ENCODE assay signal across 25 cellular contexts in the genomic region with DNA sequence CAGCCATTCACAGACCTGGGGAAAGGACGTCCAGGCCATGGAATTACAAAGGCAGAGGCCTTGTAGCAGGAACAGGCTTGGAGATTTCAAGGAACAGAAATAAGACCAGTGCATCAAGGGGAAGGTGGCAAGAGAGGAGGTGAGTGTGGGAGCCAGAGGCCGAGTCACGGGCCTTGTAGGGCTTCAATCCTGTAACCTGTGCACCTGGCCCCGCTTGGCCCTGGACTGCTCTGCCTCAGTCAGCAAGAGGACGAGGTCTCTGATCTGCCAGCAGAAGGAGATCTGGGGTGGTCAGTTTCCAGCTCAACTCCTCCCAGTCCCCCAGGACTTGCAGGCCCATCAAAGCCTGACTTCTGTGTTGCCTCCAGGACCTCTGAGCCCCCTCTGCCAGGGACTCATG.
DNase-seq lines count a peak whose midpoint lies in the region; ATAC-seq, FAIRE-seq and TF ChIP-seq lines count a peak whose summit lies in the region.
"Had no signal": no experiment of that assay in that cellular context is flagged by ENCODE, and none has a peak within 500 bp of the region (broad histone marks: within the 10 kb centered on the region; RNA-seq: fewer than 3 reads in every experiment).

No MANE protein-coding gene starts in this region.

- H3K36me3 Mint-ChIP-seq in H9 (ENCODE audit: insufficient read depth in 1 of 3, low read depth in 3 of 3) (no peaks in the 10 kb centered on the region), WTC11 (no peaks in the 10 kb centered on the region)
- H3K36me3 Mint-ChIP-seq: CD14-positive monocyte; CD4-positive, alpha-beta memory T cell had no signal

- CTCF ChIA-PET in WTC11 (lab: Charles Lee) = no interaction called here

- no peak overlapping the region for H2BK120ac ChIP-seq in H9 (ENCODE audit: low read depth, low read length, poor library complexity, severe bottlenecking)

- H3K4me3 Mint-ChIP-seq in H9 (no peak overlapping the region), WTC11 (no peak overlapping the region)
- H3K4me3 Mint-ChIP-seq: CD14-positive monocyte; CD4-positive, alpha-beta memory T cell; CD4-positive, CD25-positive, alpha-beta regulatory T cell; CD8-positive, alpha-beta memory T cell had no signal

- no peak overlapping the region for H3K9ac ChIP-seq in H9 (ENCODE audit: extremely low read depth, insufficient read length, low read length)
- H3K9ac ChIP-seq: BLaER1 had no signal

- no peak overlapping the region for H3K18ac ChIP-seq in H9 (ENCODE audit: insufficient read length, low read depth, low read length)

- TF ChIP-seq CTCF in H9 (conservative IDR thresholded peaks at IDR 0.05) (no peak), bronchial epithelial cell (IDR thresholded peaks at IDR 0.05; ENCODE audit: insufficient read depth, low read length, severe bottlenecking) (no peak), vagina (IDR thresholded peaks at IDR 0.05) (no peak), WTC11 (IDR thresholded peaks at IDR 0.05) (no peak)

- no peak overlapping the region for H2BK20ac ChIP-seq in H9 (ENCODE audit: low read depth, low read length, poor library complexity, severe bottlenecking)

- no peak overlapping the region for H4K91ac ChIP-seq in H9 (ENCODE audit: insufficient read length, low read depth, low read length)

- no peaks in the 10 kb centered on the region for H3K79me1 ChIP-seq in H9 (ENCODE audit: insufficient read depth, low read depth, low read length, poor library complexity, severe bottlenecking)

- H4K5ac ChIP-seq in H9 (ENCODE audit: insufficient read length, low read depth, low read length) = no peak overlapping the region

- H2BK15ac ChIP-seq in H9 (ENCODE audit: low read depth, low read length) = no peak overlapping the region

- no peak overlapping the region for H2BK12ac ChIP-seq in H9 (ENCODE audit: insufficient read length, low read depth, low read length)

- H4K20me1 ChIP-seq in H9 (ENCODE audit: control insufficient read depth, insufficient read depth, insufficient read length) = no peaks in the 10 kb centered on the region
- H4K20me1 ChIP-seq: BLaER1 had no signal

- no peak overlapping the region for H2BK5ac ChIP-seq in H9 (ENCODE audit: insufficient read length, low read length)

- peak overlapping the region; percentile 57; the same call in 1 of the 2 replicates for H3K14ac ChIP-seq in H9 (ENCODE audit: insufficient read depth, low read length)

- H3K4me2 ChIP-seq in H9 (ENCODE audit: insufficient read depth, insufficient read length, low read length) = no peak overlapping the region
- H3K4me2 ChIP-seq: BLaER1 had no signal

- H4K8ac ChIP-seq in H9 (replicated peaks; ENCODE audit: insufficient read length, low read depth, low read length) = no peak overlapping the region

- no peak for TF ChIP-seq POLR2A in vagina (IDR thresholded peaks at IDR 0.05)

- no peak for DNase-seq in H9
- no peak for DNase-seq in bronchial epithelial cell (ENCODE audit: low read depth)
- peak; percentile 36 for DNase-seq in islet precursor cell
- DNase-seq in vagina (ENCODE audit: extremely low spot score in 2 of 2) = peak; percentile 64 to 69
- DNase-seq in WTC11 (ENCODE audit: low spot score) = no peak
- no peak for DNase-seq in COR-L47 (lab: John Stamatoyannopoulos, UW)
- no peak for DNase-seq in right cardiac atrium
- DNase-seq: 8988T; ACHN; BE2C; C1 segment of cervical spinal cord; Caco-2; Calu3; CD4-positive, alpha-beta memory T cell; CD4-positive, CD25-positive, alpha-beta regulatory T cell; CD8-positive, alpha-beta memory T cell; DMS79 treated with DMSO at 0.1 percent for 48 hours; GF-D8 had no signal

- FAIRE-seq in bronchial epithelial cell (lab: Jason Lieb, UNC) = peak; percentile 50
- FAIRE-seq: A204.1, D721Med, G401.6, GM12891, GM19239 had no signal

- H3K27ac ChIP-seq in H9 (ENCODE audit: insufficient read length, low read depth, low read length) (no peak overlapping the region), vagina (no peak overlapping the region), right cardiac atrium (ENCODE audit: low read length) (no peak overlapping the region)
- H3K27ac ChIP-seq: BLaER1 had no signal

- H3K9me3 ChIP-seq in H9 (ENCODE audit: control insufficient read depth, low read depth, low read length) = no peaks in the 10 kb centered on the region
- H3K9me3 ChIP-seq in vagina = no peaks in the 10 kb centered on the region
- no peaks in the 10 kb centered on the region for H3K9me3 ChIP-seq in right cardiac atrium (ENCODE audit: control insufficient read depth, low read length)
- H3K9me3 ChIP-seq: BE2C, Caco-2 had no signal

- H3K4me1 ChIP-seq in H9 (ENCODE audit: insufficient read depth, low read length) = no peaks in the 10 kb centered on the region
- H3K4me1 ChIP-seq in vagina = no peaks in the 10 kb centered on the region
- no peaks in the 10 kb centered on the region for H3K4me1 ChIP-seq in right cardiac atrium (ENCODE audit: control insufficient read depth, insufficient read depth, low read length)
- H3K4me1 ChIP-seq: BE2C, Caco-2 had no signal

- H3K36me3 ChIP-seq in bronchial epithelial cell (ENCODE audit: control insufficient read depth, insufficient read depth, low read length) (no peaks in the 10 kb centered on the region), vagina (no peaks in the 10 kb centered on the region)
- H3K36me3 ChIP-seq: BE2C, BLaER1 had no signal

- POLR2A ChIA-PET in WTC11 (lab: Charles Lee) = interaction anchor here (0.6 kb wide), 1 partner anchor 157 kb away, joined by 4 read pairs; no protein-coding TSS in a partner anchor

- intact Hi-C loops in vagina (cut with DNase I) (no loop called here), right cardiac atrium (cut with DNase I) (no loop called here)

- no peaks in the 10 kb centered on the region for H3K79me2 ChIP-seq in H9 (ENCODE audit: insufficient read depth, low read length)

- H3K9me3 Mint-ChIP-seq in H9 (no peaks in the 10 kb centered on the region; a peak in 1 of 5 replicates), WTC11 (peaks cover 8% of the 10 kb centered on the region; the same call in 1 of the 2 replicates)
- H3K9me3 Mint-ChIP-seq: CD8-positive, alpha-beta memory T cell had no signal

- H3T11ph ChIP-seq in H9 (ENCODE audit: low read length) = no peak overlapping the region

- no CpG with 5 or more reads among the region's 5 CpGs for whole genome bisulfite sequencing in H9 (ENCODE audit: extremely low coverage, insufficient read length, low lambda C conversion rate)
- WGBS in right cardiac atrium = 82% methylated on average over 5 of the region's 5 CpGs

- H3K4me3 ChIP-seq in bronchial epithelial cell (ENCODE audit: low read depth, low read length) (no peak overlapping the region), vagina (no peak overlapping the region), right cardiac atrium (ENCODE audit: low read length) (no peak overlapping the region)
- H3K4me3 ChIP-seq: BLaER1 had no signal

- peaks cover 4 to 7% of the 10 kb centered on the region in 2 experiments; a peak in 2 of 4 replicates for H3K4me1 Mint-ChIP-seq in H9
- H3K4me1 Mint-ChIP-seq in WTC11 = peaks cover 8% of the 10 kb centered on the region
- H3K4me1 Mint-ChIP-seq: CD14-positive monocyte; CD8-positive, alpha-beta memory T cell had no signal

- H3K23me2 ChIP-seq in H9 (ENCODE audit: insufficient read length, low read depth, low read length, poor library complexity, severe bottlenecking) = no peaks in the 10 kb centered on the region

- no peak overlapping the region for H2AFZ ChIP-seq in H9 (ENCODE audit: low read length)

- H3K27ac Mint-ChIP-seq in H9 (no peak overlapping the region), WTC11 (no peak overlapping the region)

- no peak for ATAC-seq in WTC11
- no peak for ATAC-seq in right cardiac atrium

- H3K27me3 Mint-ChIP-seq in H9 (ENCODE audit: low read depth) = no peaks in the 10 kb centered on the region
- H3K27me3 Mint-ChIP-seq in WTC11 (ENCODE audit: low read depth) = no peaks in the 10 kb centered on the region

- H3K27me3 ChIP-seq in H9 (ENCODE audit: insufficient read depth, low read length) (no peaks in the 10 kb centered on the region), bronchial epithelial cell (ENCODE audit: control insufficient read depth, insufficient read depth, low read length) (no peaks in the 10 kb centered on the region), vagina (no peaks in the 10 kb centered on the region), right cardiac atrium (ENCODE audit: control insufficient read depth, insufficient read depth) (no peaks in the 10 kb centered on the region)
- H3K27me3 ChIP-seq: BE2C, BLaER1 had no signal

- no peak overlapping the region for H3K56ac ChIP-seq in H9 (ENCODE audit: insufficient read length, low read depth, low read length)

- H3K4ac ChIP-seq in H9 (ENCODE audit: low read depth, low read length) = no peak overlapping the region

- H3K23ac ChIP-seq in H9 (ENCODE audit: insufficient read length, low read depth, low read length) = no peak overlapping the region

- no peak overlapping the region for H2AK5ac ChIP-seq in H9 (ENCODE audit: insufficient read length, low read length)

TF ChIP-seq in WTC11, 78 proteins besides CTCF, POLR2A, EP300 and RAD21 (continues in another document):
- TF ChIP-seq, protein P1, sequence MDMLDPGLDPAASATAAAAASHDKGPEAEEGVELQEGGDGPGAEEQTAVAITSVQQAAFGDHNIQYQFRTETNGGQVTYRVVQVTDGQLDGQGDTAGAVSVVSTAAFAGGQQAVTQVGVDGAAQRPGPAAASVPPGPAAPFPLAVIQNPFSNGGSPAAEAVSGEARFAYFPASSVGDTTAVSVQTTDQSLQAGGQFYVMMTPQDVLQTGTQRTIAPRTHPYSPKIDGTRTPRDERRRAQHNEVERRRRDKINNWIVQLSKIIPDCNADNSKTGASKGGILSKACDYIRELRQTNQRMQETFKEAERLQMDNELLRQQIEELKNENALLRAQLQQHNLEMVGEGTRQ (CRISPR knock-in tag; IDR thresholded peaks at IDR 0.05) = no peak
- no peak for TF ChIP-seq ZNF232 (CRISPR knock-in tag; IDR thresholded peaks at IDR 0.05)
- no peak for TF ChIP-seq ZNF263 (CRISPR knock-in tag; IDR thresholded peaks at IDR 0.05; ENCODE audit: low read depth)
- no peak for TF ChIP-seq ZNF671 (CRISPR knock-in tag; IDR thresholded peaks at IDR 0.05)
- TF ChIP-seq ZMAT4 (CRISPR knock-in tag; IDR thresholded peaks at IDR 0.05) = no peak
- no peak for TF ChIP-seq ELF4 (CRISPR knock-in tag; IDR thresholded peaks at IDR 0.05; ENCODE audit: low read depth)
- no peak for TF ChIP-seq CDX4 (CRISPR knock-in tag; IDR thresholded peaks at IDR 0.05; ENCODE audit: borderline replicate concordance)

Comparison
In these comparisons a context has a peak if more than half of its experiments do, and no peak if none do; other contexts are left out.
1. DNase-seq: peak in islet precursor cell (single experiment) and vagina (2 of 2); none in H9 (single experiment), bronchial epithelial cell (single experiment), WTC11 (single experiment), COR-L47 (single experiment) and right cardiac atrium (0 of 3).